11 cellular contexts compared by ENCODE assay signal in the genomic region with DNA sequence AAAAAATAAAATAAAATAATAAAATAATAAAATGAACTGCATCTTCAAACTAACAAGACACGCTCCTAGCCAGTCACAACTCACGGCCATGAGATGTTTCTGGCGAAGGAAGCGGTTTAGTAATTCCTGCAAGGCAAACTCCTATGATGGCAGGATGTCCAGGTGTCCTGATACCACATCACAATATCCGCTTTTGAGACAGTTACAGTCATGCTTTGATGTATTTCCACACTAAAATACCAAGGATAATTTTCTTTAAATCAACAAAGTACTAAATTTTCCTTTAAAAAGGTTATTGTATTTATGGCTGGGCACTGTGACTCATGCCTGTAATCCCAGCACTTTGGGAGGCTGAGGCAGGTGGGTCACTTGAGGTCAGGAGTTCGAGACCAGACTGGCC. TPM values are rescaled to one million over a fixed set of nuclear protein-coding genes. Genes with fewer than 3 reads are reported as not detected.
"Had no signal": no experiment of that assay in that cellular context is flagged by ENCODE, and none has a peak within 500 bp of the region (broad histone marks: within the 10 kb centered on the region; RNA-seq: fewer than 3 reads in every experiment).

No MANE protein-coding gene starts in this region.

RNA-seq across cellular contexts. Expression of a gene that starts 9.6 kb away (rescaled TPM):
- total RNA-seq: OCI-LY7, PC-3, PC-9, Peyer's patch, Right ventricle myocardium inferior, Right ventricle myocardium superior, RPMI7951, SJCRH30, SJSA1, SK-MEL-5 had no signal
- polyA plus RNA-seq: SK-N-SH had no signal

RNA-seq across cellular contexts. Expression of a gene that starts 34.2 kb away (rescaled TPM):
- total RNA-seq: OCI-LY7, PC-3, PC-9, Peyer's patch, Right ventricle myocardium inferior, Right ventricle myocardium superior, RPMI7951, SJSA1, SK-MEL-5 had no signal
- polyA plus RNA-seq: SK-N-SH had no signal
